14 cellular contexts compared by ENCODE assay signal in the genomic region with DNA sequence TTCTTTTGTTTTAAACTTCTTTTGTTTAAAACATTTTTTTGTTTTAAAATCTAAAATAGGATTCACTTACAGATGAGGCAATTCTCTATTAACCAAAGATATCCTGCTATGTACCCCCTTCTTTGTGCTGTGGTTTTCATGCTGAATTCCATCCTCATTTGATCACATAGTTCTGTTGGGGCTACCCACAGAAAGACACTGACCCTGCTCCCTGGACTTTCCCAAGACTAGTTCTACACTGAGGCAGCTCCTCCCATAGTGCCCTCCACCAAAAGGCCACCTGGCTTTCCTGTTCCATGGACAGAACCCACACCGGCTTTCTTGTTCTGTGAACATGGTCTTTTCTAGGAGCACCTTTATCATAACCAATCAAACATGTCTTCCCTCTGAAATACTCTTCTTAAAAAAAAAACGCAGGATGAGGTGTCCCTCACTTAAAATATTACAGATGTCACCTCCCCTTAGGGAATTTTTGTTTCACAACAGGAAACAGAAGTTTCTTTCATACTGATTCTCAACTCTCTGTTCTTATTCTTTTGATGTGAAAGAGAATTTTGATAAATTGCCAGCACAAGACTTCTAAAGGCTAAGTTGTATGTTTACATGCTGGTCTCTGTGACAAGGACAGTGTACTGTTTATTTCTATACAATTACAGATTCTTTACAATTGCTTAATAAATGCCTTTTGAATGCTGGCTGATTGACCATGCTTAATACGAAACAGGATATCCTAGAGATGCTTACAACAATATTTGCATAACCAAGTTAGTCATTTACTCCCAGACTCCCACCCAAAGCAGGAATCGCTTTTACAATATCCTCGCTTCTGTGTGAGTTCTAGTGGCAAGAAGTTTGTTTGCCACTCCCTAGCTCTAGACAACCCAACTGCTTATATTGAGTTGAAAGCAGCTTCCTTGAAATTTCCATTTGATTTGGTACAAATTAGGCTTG.
DNase-seq lines count a peak whose midpoint lies in the region; ATAC-seq, FAIRE-seq and TF ChIP-seq lines count a peak whose summit lies in the region.
"Had no signal": no experiment of that assay in that cellular context is flagged by ENCODE, and none has a peak within 500 bp of the region (broad histone marks: within the 10 kb centered on the region; RNA-seq: fewer than 3 reads in every experiment).

No MANE protein-coding gene starts in this region.

- FAIRE-seq in GM18507 (lab: Jason Lieb, UNC) = peak; percentile 67

- ATAC-seq in GM21528 (IDR thresholded peaks at IDR 0.05; ENCODE audit: low FRiP score, unreplicated experiment) (peak; percentile 69), HG03139 (IDR thresholded peaks at IDR 0.05; ENCODE audit: unreplicated experiment) (peak; percentile 69)

- no peak for DNase-seq in GM18507 (ENCODE audit: extremely low spot score, insufficient read length, low read depth)
- DNase-seq in epithelial cell of esophagus (ENCODE audit: low read depth) = peak; percentile 2
- DNase-seq in UCSD-AML1 (lab: John Stamatoyannopoulos, UW; ENCODE audit: unreplicated experiment) = no peak
- DNase-seq in activated naive CD4-positive, alpha-beta T cell treated with Interleukin-2 at 50 U/mL for 16 hours = no peak
- DNase-seq in DMS53 treated with DMSO at 0.1 percent for 48 hours (lab: John Stamatoyannopoulos, UW; ENCODE audit: unreplicated experiment) = no peak
- DNase-seq in NCI-H226 = no peak
- DNase-seq: ACHN; MG63; ovary; stimulated activated CD8-positive, alpha-beta memory T cell treated with anti-CD3 and anti-CD28 coated beads, Interleukin-4, amount 100 ng/mL, for 48 hours; transverse colon; WERI-Rb-1 had no signal

- TF ChIP-seq CTCF in epithelial cell of esophagus (IDR thresholded peaks at IDR 0.05; ENCODE audit: insufficient read depth, low read depth, low read length, missing control alignments) = no peak

- no peak overlapping the region for H3K4me3 ChIP-seq in epithelial cell of esophagus (ENCODE audit: low read length)
- H3K4me3 ChIP-seq: MG63, ovary, transverse colon had no signal
